Comparison of ENCODE assay signal across 2 cellular contexts in the genomic region with DNA sequence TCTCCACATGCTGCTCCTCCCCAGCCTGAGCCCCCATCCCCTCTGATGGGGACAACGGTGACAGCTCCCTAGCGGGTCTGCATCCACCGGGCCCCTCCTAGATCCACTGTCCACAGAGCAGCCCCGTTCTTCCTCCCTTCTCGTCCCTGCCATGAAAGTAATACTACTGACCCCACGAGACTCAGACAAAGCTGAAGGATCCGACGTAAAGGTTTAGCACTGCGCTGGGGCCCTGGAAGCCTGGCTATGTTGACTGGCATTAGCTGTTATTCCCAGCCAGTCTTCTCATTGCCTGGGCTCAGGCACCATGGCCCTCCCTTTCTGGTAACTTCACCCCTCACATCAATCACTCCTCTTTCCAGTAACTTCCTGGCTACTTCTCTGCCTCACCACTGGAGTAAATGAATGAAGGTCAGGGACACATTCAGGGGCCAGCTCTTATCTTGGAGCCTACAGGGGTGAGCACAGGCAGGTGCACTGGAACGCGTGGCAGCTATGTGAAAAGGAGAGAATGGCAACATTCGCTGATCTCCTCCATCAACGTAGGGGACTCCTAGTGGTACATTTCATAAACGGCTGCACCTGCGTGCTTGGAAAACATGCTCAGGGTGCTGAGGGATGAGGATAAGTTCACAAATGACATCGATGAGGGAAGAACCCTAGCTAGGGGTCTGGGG.
TF ChIP-seq lines count a peak whose summit lies in the region.

No MANE protein-coding gene starts in this region.

TF ChIP-seq in A549, 52 proteins besides CTCF, POLR2A, EP300 and RAD21 (continued from another document):
- no peak for TF ChIP-seq ZC3H11A (IDR thresholded peaks at IDR 0.05)
- TF ChIP-seq KDM1A (IDR thresholded peaks at IDR 0.05; ENCODE audit: low read depth), result no peak
- no peak for TF ChIP-seq TP53 (CRISPR knock-in tag; IDR thresholded peaks at IDR 0.05)
- no peak for TF ChIP-seq NR3C1 (IDR thresholded peaks at IDR 0.05)

TF ChIP-seq in GM23338, 12 proteins besides CTCF, POLR2A, EP300 and RAD21 (continued from another document):
- TF ChIP-seq, protein P1, sequence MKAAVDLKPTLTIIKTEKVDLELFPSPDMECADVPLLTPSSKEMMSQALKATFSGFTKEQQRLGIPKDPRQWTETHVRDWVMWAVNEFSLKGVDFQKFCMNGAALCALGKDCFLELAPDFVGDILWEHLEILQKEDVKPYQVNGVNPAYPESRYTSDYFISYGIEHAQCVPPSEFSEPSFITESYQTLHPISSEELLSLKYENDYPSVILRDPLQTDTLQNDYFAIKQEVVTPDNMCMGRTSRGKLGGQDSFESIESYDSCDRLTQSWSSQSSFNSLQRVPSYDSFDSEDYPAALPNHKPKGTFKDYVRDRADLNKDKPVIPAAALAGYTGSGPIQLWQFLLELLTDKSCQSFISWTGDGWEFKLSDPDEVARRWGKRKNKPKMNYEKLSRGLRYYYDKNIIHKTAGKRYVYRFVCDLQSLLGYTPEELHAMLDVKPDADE (IDR thresholded peaks at IDR 0.05), result no peak
- no peak for TF ChIP-seq ZNF331 (CRISPR knock-in tag; IDR thresholded peaks at IDR 0.05; ENCODE audit: low read depth)
- no peak for TF ChIP-seq EZH2 (IDR thresholded peaks at IDR 0.05; ENCODE audit: low read depth, unreplicated experiment)
- TF ChIP-seq EZH2phosphoT487 (IDR thresholded peaks at IDR 0.05; ENCODE audit: unreplicated experiment), result no peak
- TF ChIP-seq STAT1 (IDR thresholded peaks at IDR 0.05; ENCODE audit: unreplicated experiment), result no peak
- no peak for TF ChIP-seq JUNB (IDR thresholded peaks at IDR 0.05; ENCODE audit: unreplicated experiment)
- TF ChIP-seq ZNF462 (CRISPR knock-in tag; IDR thresholded peaks at IDR 0.05), result no peak
